Comparison of ENCODE assay signal across 9 cellular contexts in the genomic region with DNA sequence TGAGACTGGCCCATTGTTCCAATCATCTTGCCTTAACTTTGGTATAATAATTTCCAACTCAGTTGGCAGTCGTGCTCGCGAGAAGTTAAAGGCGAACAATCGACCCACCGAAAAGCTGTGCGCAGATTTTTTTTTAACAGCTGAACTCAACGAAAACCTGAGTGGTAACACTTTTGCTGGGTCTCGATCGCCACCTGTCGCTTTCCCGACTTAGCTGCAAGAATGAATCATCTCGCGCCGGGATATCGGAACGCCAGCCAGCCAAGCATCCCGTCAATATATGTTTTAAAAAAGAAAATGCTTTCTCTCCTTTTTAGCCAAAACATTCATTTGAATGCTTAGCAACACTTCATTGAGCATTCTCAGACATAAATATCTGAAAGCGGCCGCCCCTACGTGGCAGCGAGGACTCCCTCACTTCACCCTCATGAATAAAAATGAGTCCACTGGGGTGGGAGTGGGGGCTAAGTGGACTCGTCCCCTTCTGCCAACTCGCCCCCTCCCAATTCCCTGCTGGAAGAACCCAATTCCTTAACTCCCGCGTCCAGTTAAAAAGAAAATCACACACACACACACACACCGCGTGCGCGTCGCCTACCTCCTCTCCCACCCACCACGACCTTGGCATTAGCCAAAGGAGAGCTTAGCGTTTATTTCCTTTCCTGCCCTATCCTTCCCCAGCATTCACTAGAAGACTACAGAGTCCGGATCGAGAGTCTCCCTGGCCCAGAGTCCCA. TPM values are rescaled to one million over a fixed set of nuclear protein-coding genes. Genes with fewer than 3 reads are reported as not detected.
DNase-seq lines count a peak whose midpoint lies in the region; ATAC-seq and TF ChIP-seq lines count a peak whose summit lies in the region.
"Had no signal": no experiment of that assay in that cellular context is flagged by ENCODE, and none has a peak within 500 bp of the region (broad histone marks: within the 10 kb centered on the region; RNA-seq: fewer than 3 reads in every experiment).

No MANE protein-coding gene starts in this region.

- H3K9ac ChIP-seq in endocrine pancreas (ENCODE audit: control insufficient read depth, insufficient read depth, low read length), result no peak overlapping the region
- H3K9ac ChIP-seq in liver (ENCODE audit: low read depth in 1 of 2, low read length in 2 of 2), result no peak overlapping the region

- no peak for ATAC-seq in stimulated activated effector memory CD8-positive, alpha-beta T cell treated with anti-CD3 and anti-CD28 coated beads, Interleukin-12 subunit alpha, Interleukin-12 subunit beta, amount 100 ng/mL, for 72 hours
- no peak for ATAC-seq in GM18858 (IDR thresholded peaks at IDR 0.05; ENCODE audit: unreplicated experiment)

- no peaks in the 10 kb centered on the region for H3K4me1 ChIP-seq in endocrine pancreas (ENCODE audit: control insufficient read depth, insufficient read depth, low read length)
- H3K4me1 ChIP-seq in liver (ENCODE audit: control insufficient read depth in 4 of 4, insufficient read depth in 4 of 4, low read length in 3 of 4), result peaks cover 18 to 49% (median 30%) of the 10 kb centered on the region in 4 donors

- H3K27ac ChIP-seq in liver (ENCODE audit: low read depth in 1 of 2, low read length in 2 of 2), result peak overlapping the region; percentile 3 to 15

- peak; percentile 66 for TF ChIP-seq CTCF in liver (IDR thresholded peaks at IDR 0.05; ENCODE audit: low read depth, low read length, missing input control)

- H3K36me3 Mint-ChIP-seq in T-helper 2 cell treated with Interferon-gamma antibody and Interleukin-4, amounts not matched to agents 5 μg/mL and 100 μg/mL, for 36 hours (ENCODE audit: low read depth), result no peaks in the 10 kb centered on the region
- H3K36me3 Mint-ChIP-seq in stimulated activated effector memory CD8-positive, alpha-beta T cell treated with anti-CD3 and anti-CD28 coated beads, Interleukin-12 subunit alpha, Interleukin-12 subunit beta, amount 100 ng/mL, for 72 hours, result no peaks in the 10 kb centered on the region

- peak overlapping the region; percentile 6 for H3K4me3 ChIP-seq in endocrine pancreas (ENCODE audit: control insufficient read depth, insufficient read depth, low read length)
- peak overlapping the region in 1 of 3 donors; percentile 49 for H3K4me3 ChIP-seq in liver (ENCODE audit: low read depth in 1 of 3, low read length in 3 of 3)

- 4% methylated on average over 35 of the region's 35 CpGs for WGBS in liver

- DNase-seq in SIG-M5 treated with dmso at 0.1 percent for 504 hours (lab: John Stamatoyannopoulos, UW; ENCODE audit: unreplicated experiment) (peak; percentile 16), SIG-M5 (lab: John Stamatoyannopoulos, UW) (no peak), NCI-H1048 (lab: John Stamatoyannopoulos, UW) (peak; percentile 70)
- DNase-seq in T-helper 2 cell treated with Interferon-gamma antibody and Interleukin-4, amounts not matched to agents 5 μg/mL and 100 μg/mL, for 36 hours (ENCODE audit: low spot score), result peak; percentile 10
- peak in 1 of 2 donors; percentile 56 for DNase-seq in stimulated activated effector memory CD8-positive, alpha-beta T cell treated with anti-CD3 and anti-CD28 coated beads, Interleukin-12 subunit alpha, Interleukin-12 subunit beta, amount 100 ng/mL, for 72 hours (ENCODE audit: low spot score in 2 of 2)

- H3K27ac Mint-ChIP-seq in T-helper 2 cell treated with Interferon-gamma antibody and Interleukin-4, amounts not matched to agents 5 μg/mL and 100 μg/mL, for 36 hours, result no peak overlapping the region
- no peak overlapping the region for H3K27ac Mint-ChIP-seq in stimulated activated effector memory CD8-positive, alpha-beta T cell treated with anti-CD3 and anti-CD28 coated beads, Interleukin-12 subunit alpha, Interleukin-12 subunit beta, amount 100 ng/mL, for 72 hours
- H3K27ac Mint-ChIP-seq: dendritic cell treated with granulocyte-macrophage colony-stimulating factor and Interleukin-4, amounts not matched to agents 40 ng/mL and 50 ng/mL, for 4 days had no signal

- TF ChIP-seq RAD21 in liver (IDR thresholded peaks at IDR 0.05), result peak; percentile 90

- H3K4me1 Mint-ChIP-seq in T-helper 2 cell treated with Interferon-gamma antibody and Interleukin-4, amounts not matched to agents 5 μg/mL and 100 μg/mL, for 36 hours (ENCODE audit: low read depth), result peaks cover 47% of the 10 kb centered on the region
- peaks cover 58% of the 10 kb centered on the region for H3K4me1 Mint-ChIP-seq in stimulated activated effector memory CD8-positive, alpha-beta T cell treated with anti-CD3 and anti-CD28 coated beads, Interleukin-12 subunit alpha, Interleukin-12 subunit beta, amount 100 ng/mL, for 72 hours

- H3K9me3 Mint-ChIP-seq in T-helper 2 cell treated with Interferon-gamma antibody and Interleukin-4, amounts not matched to agents 5 μg/mL and 100 μg/mL, for 36 hours, result no peaks in the 10 kb centered on the region
- no peaks in the 10 kb centered on the region for H3K9me3 Mint-ChIP-seq in stimulated activated effector memory CD8-positive, alpha-beta T cell treated with anti-CD3 and anti-CD28 coated beads, Interleukin-12 subunit alpha, Interleukin-12 subunit beta, amount 100 ng/mL, for 72 hours
- H3K9me3 Mint-ChIP-seq: dendritic cell treated with granulocyte-macrophage colony-stimulating factor and Interleukin-4, amounts not matched to agents 40 ng/mL and 50 ng/mL, for 4 days had no signal

- H3K4me3 Mint-ChIP-seq in T-helper 2 cell treated with Interferon-gamma antibody and Interleukin-4, amounts not matched to agents 5 μg/mL and 100 μg/mL, for 36 hours, result peak overlapping the region; percentile 49
- peak overlapping the region; percentile 62 for H3K4me3 Mint-ChIP-seq in stimulated activated effector memory CD8-positive, alpha-beta T cell treated with anti-CD3 and anti-CD28 coated beads, Interleukin-12 subunit alpha, Interleukin-12 subunit beta, amount 100 ng/mL, for 72 hours
- H3K4me3 Mint-ChIP-seq: dendritic cell treated with granulocyte-macrophage colony-stimulating factor and Interleukin-4, amounts not matched to agents 40 ng/mL and 50 ng/mL, for 4 days had no signal

- H3K27me3 Mint-ChIP-seq in T-helper 2 cell treated with Interferon-gamma antibody and Interleukin-4, amounts not matched to agents 5 μg/mL and 100 μg/mL, for 36 hours (ENCODE audit: low read depth), result peaks cover 90% of the 10 kb centered on the region

- H3K36me3 ChIP-seq in endocrine pancreas (ENCODE audit: control insufficient read depth, insufficient read depth, low read length), result no peaks in the 10 kb centered on the region
- no peaks in the 10 kb centered on the region for H3K36me3 ChIP-seq in liver (ENCODE audit: control insufficient read depth in 4 of 4, insufficient read depth in 3 of 4, low read depth in 1 of 4, low read length in 3 of 4)

- H3K9me3 ChIP-seq in endocrine pancreas (ENCODE audit: control insufficient read depth, low read length) (no peaks in the 10 kb centered on the region), liver (ENCODE audit: control insufficient read depth in 4 of 4, low read length in 3 of 4) (no peaks in the 10 kb centered on the region)

- H3K27me3 ChIP-seq in endocrine pancreas (ENCODE audit: control insufficient read depth, insufficient read depth, low read length), result peaks cover 14% of the 10 kb centered on the region
- peaks cover 0 to 29% (median 11%) of the 10 kb centered on the region in 4 donors for H3K27me3 ChIP-seq in liver (ENCODE audit: control insufficient read depth in 4 of 4, insufficient read depth in 4 of 4, low read length in 3 of 4)

TF ChIP-seq in liver, 16 proteins besides CTCF, POLR2A, EP300 and RAD21:
- TF ChIP-seq GABPA (IDR thresholded peaks at IDR 0.05 in 1 of 2, conservative IDR thresholded peaks at IDR 0.05 in 1 of 2) (no peak), JUND (IDR thresholded peaks at IDR 0.05) (peak; percentile 58 to 76)

RNA-seq across cellular contexts. Expression of a gene that starts 1.5 kb away (rescaled TPM):
- total RNA-seq in liver, result 1 to 10 TPM; 2.1 to 5.1 TPM
- 1 to 10 TPM in 1 of 2 donors, under 1 TPM in 1; 0.15 to 1.5 TPM for polyA plus RNA-seq in liver

RNA-seq across cellular contexts. Expression of a gene that starts 39.2 kb away (rescaled TPM):
- 100 to 1,000 TPM in 1 of 2 donors, 10 to 100 TPM in 1; 69.8 to 279 TPM for total RNA-seq in liver
- 100 to 1,000 TPM; 299 to 583 TPM for polyA plus RNA-seq in liver
